ENCODE assay signal across 25 cellular contexts in genomic region chr7:20482071-20482470, GRCh38.
DNase-seq lines count a peak whose midpoint lies in the region; FAIRE-seq and TF ChIP-seq lines count a peak whose summit lies in the region.
"Had no signal": no experiment of that assay in that cellular context is flagged by ENCODE, and none has a peak within 500 bp of the region (broad histone marks: within the 10 kb centered on the region; RNA-seq: fewer than 3 reads in every experiment).

No MANE protein-coding gene starts in this region.

- H3K4me1 Mint-ChIP-seq in astrocyte (ENCODE audit: low read depth, unreplicated experiment) (peaks cover 2% of the 10 kb centered on the region), type B pancreatic cell (ENCODE audit: unreplicated experiment) (no peaks in the 10 kb centered on the region)
- H3K4me1 Mint-ChIP-seq: CD4-positive, alpha-beta memory T cell had no signal

- no peak overlapping the region for H3K4me3 Mint-ChIP-seq in astrocyte (ENCODE audit: unreplicated experiment)
- H3K4me3 Mint-ChIP-seq in type B pancreatic cell = no peak overlapping the region
- H3K4me3 Mint-ChIP-seq: CD4-positive, alpha-beta memory T cell had no signal

- no peak overlapping the region for H2AFZ ChIP-seq in astrocyte (ENCODE audit: low read depth, low read length)
- H2AFZ ChIP-seq: PC-9 had no signal

- peak; percentile 5 for DNase-seq in HCEC 1CT
- DNase-seq in astrocyte (ENCODE audit: low read depth) = peak; percentile 63
- peak; percentile 89 for DNase-seq in foreskin melanocyte
- no peak for DNase-seq in type B pancreatic cell (ENCODE audit: extremely low spot score, unreplicated experiment)
- no peak for DNase-seq in RPMI8226
- DNase-seq in HUDEP-2 (lab: John Stamatoyannopoulos, UW; ENCODE audit: unreplicated experiment in 76 of 76) = no peak
- DNase-seq in GM19239 (ENCODE audit: insufficient read length, low spot score) = no peak
- DNase-seq: AML-193; CD4-positive, alpha-beta memory T cell; DMS 273 treated with DMSO at 0.1 percent for 48 hours; DMS79; EL; GDM1; KBM-7; MM.1S; NCI-H2029; NCI-H2227 treated with DMSO at 0.1 percent for 48 hours; NCI-H526 treated with DMSO at 0.1 percent for 48 hours; PC-9; SHP77 had no signal

- H3K36me3 Mint-ChIP-seq in astrocyte (ENCODE audit: low read depth, unreplicated experiment) = no peaks in the 10 kb centered on the region
- no peaks in the 10 kb centered on the region for H3K36me3 Mint-ChIP-seq in type B pancreatic cell
- H3K36me3 Mint-ChIP-seq: CD4-positive, alpha-beta memory T cell had no signal

- H3K9ac ChIP-seq in astrocyte (ENCODE audit: low read length) = no peak overlapping the region
- H3K9ac ChIP-seq: BLaER1 treated with 17β-estradiol and CSF1 and Interleukin-3, amounts not matched to agents 10 nM and 100 nM had no signal

- no peaks in the 10 kb centered on the region for H3K9me3 ChIP-seq in astrocyte (ENCODE audit: insufficient read depth, low read depth, low read length)

- H3K4me2 ChIP-seq in astrocyte (ENCODE audit: low read length) = no peak overlapping the region
- H3K4me2 ChIP-seq: A549; BLaER1 treated with 17β-estradiol and CSF1 and Interleukin-3, amounts not matched to agents 10 nM and 100 nM; PC-9 had no signal

- peaks cover 3% of the 10 kb centered on the region for H3K9me3 Mint-ChIP-seq in astrocyte (ENCODE audit: unreplicated experiment)
- no peaks in the 10 kb centered on the region for H3K9me3 Mint-ChIP-seq in type B pancreatic cell

- no peak overlapping the region for H3K27ac Mint-ChIP-seq in astrocyte (ENCODE audit: unreplicated experiment)
- H3K27ac Mint-ChIP-seq in type B pancreatic cell = peak overlapping the region; percentile 15
- H3K27ac Mint-ChIP-seq: CD4-positive, alpha-beta memory T cell had no signal

- H3K36me3 ChIP-seq in astrocyte (ENCODE audit: insufficient read depth, low read length) = no peaks in the 10 kb centered on the region
- H3K36me3 ChIP-seq: BLaER1 treated with 17β-estradiol and CSF1 and Interleukin-3, amounts not matched to agents 10 nM and 100 nM had no signal

- no peak overlapping the region for H3K4me3 ChIP-seq in astrocyte (ENCODE audit: insufficient read depth, low read depth, low read length)
- H3K4me3 ChIP-seq: A549; BLaER1 treated with 17β-estradiol and CSF1 and Interleukin-3, amounts not matched to agents 10 nM and 100 nM; GM12878; PC-9; SK-N-MC had no signal

- FAIRE-seq in astrocyte (lab: Jason Lieb, UNC) (no peak), GM19239 (lab: Jason Lieb, UNC) (no peak)
- FAIRE-seq: A549, GM12878 had no signal

- TF ChIP-seq CTCF in astrocyte (IDR thresholded peaks at IDR 0.05; ENCODE audit: insufficient read depth, low read depth, low read length) = no peak
- no peak for TF ChIP-seq CTCF in type B pancreatic cell (conservative IDR thresholded peaks at IDR 0.05)

- H3K79me2 ChIP-seq in astrocyte (ENCODE audit: insufficient read depth, low read length) = no peaks in the 10 kb centered on the region

- no peaks in the 10 kb centered on the region for H3K4me1 ChIP-seq in astrocyte (ENCODE audit: insufficient read depth, low read length)
- H3K4me1 ChIP-seq: A549 had no signal

- H3K27me3 Mint-ChIP-seq in astrocyte (ENCODE audit: low read depth, unreplicated experiment) (no peaks in the 10 kb centered on the region), type B pancreatic cell (no peaks in the 10 kb centered on the region)
- H3K27me3 Mint-ChIP-seq: CD4-positive, alpha-beta memory T cell had no signal

- no peak overlapping the region for H3K27ac ChIP-seq in astrocyte (ENCODE audit: low read depth, low read length)
- H3K27ac ChIP-seq: A549; BLaER1 treated with 17β-estradiol and CSF1 and Interleukin-3, amounts not matched to agents 10 nM and 100 nM; PC-9; RWPE1; SK-N-MC had no signal

- no peaks in the 10 kb centered on the region for H4K20me1 ChIP-seq in astrocyte (ENCODE audit: insufficient read depth, low read length)
- H4K20me1 ChIP-seq: BLaER1 treated with 17β-estradiol and CSF1 and Interleukin-3, amounts not matched to agents 10 nM and 100 nM had no signal

- H3K27me3 ChIP-seq in astrocyte (ENCODE audit: insufficient read depth, low read length) = no peaks in the 10 kb centered on the region
- H3K27me3 ChIP-seq: BLaER1 treated with 17β-estradiol and CSF1 and Interleukin-3, amounts not matched to agents 10 nM and 100 nM had no signal

Comparison
In these comparisons a context has a peak if more than half of its experiments do, and no peak if none do; other contexts are left out.
1. DNase-seq: peak in HCEC 1CT (single experiment), astrocyte (single experiment) and foreskin melanocyte (single experiment); none in type B pancreatic cell (single experiment), RPMI8226 (single experiment), HUDEP-2 (0 of 76) and GM19239 (single experiment).